ENCODE assay signal across 8 cellular contexts in genomic region chr17:51764387-51764971, GRCh38.
DNase-seq lines count a peak whose midpoint lies in the region; ATAC-seq and TF ChIP-seq lines count a peak whose summit lies in the region.

No MANE protein-coding gene starts in this region.

- H3K4me3 ChIP-seq in BJ (ENCODE audit: low read depth, low read length): no peak overlapping the region

- CTCF ChIA-PET in BJ (lab: Yijun Ruan, JAX): interaction anchor here (0.6 to 3.8 kb wide), 8 partner anchors 8 to 466 kb away, joined by 3 to 25 read pairs (median 7); no protein-coding TSS in a partner anchor

- POLR2A ChIA-PET in BJ (lab: Charles Lee): no interaction called here

- ATAC-seq in GM18873 (IDR thresholded peaks at IDR 0.05; ENCODE audit: low FRiP score, unreplicated experiment): peak; percentile 79
- ATAC-seq in HG03064 (IDR thresholded peaks at IDR 0.05; ENCODE audit: low read depth, unreplicated experiment): peak; percentile 85

- H3K36me3 ChIP-seq in BJ (ENCODE audit: control insufficient read depth, insufficient read depth, low read length): no peaks in the 10 kb centered on the region

- no peak overlapping the region for H3K27ac ChIP-seq in caudate nucleus (ENCODE audit: low read depth, low read length)

- TF ChIP-seq CTCF in BJ (IDR thresholded peaks at IDR 0.05; ENCODE audit: insufficient read depth, low read depth, low read length): peak; percentile 88

- peak; percentile 1 for DNase-seq in BJ (ENCODE audit: low read depth)
- DNase-seq in NCI-H2107 treated with DMSO at 0.1 percent for 48 hours (lab: John Stamatoyannopoulos, UW; ENCODE audit: unreplicated experiment): peak; percentile 54
- DNase-seq in UCSD-AML1 (lab: John Stamatoyannopoulos, UW; ENCODE audit: unreplicated experiment): peak; percentile 35
- DNase-seq in caudate nucleus (lab: John Stamatoyannopoulos, UW): peak in 43 of 61 donors; percentile 1 to 81 (median 17)
- peak; percentile 73 for DNase-seq in kidney tubule cell (ENCODE audit: low spot score)
- peak; percentile 13 to 19 for DNase-seq in stimulated activated CD4-positive, alpha-beta T cell treated with anti-CD3 and anti-CD28 coated beads, Interleukin-4, amount 100 ng/mL, for 4 hours

- no peaks in the 10 kb centered on the region for H3K27me3 ChIP-seq in BJ (ENCODE audit: control insufficient read depth, insufficient read depth, low read length)

Comparison
In these comparisons a context has a peak if more than half of its experiments do, and no peak if none do; other contexts are left out.
1. DNase-seq: peak in every context shown above with its lines; median percentile 73 in kidney tubule cell; 54 in NCI-H2107 treated with DMSO at 0.1 percent for 48 hours; 35 in UCSD-AML1; 17 in caudate nucleus; 16 in stimulated activated CD4-positive, alpha-beta T cell treated with anti-CD3 and anti-CD28 coated beads, Interleukin-4, amount 100 ng/mL, for 4 hours; 1 in BJ.